Comparison of ENCODE assay signal across 8 cellular contexts in genomic region chr3:177195242-177195940, GRCh38. TPM values are rescaled to one million over a fixed set of nuclear protein-coding genes. Genes with fewer than 3 reads are reported as not detected.
DNase-seq lines count a peak whose midpoint lies in the region; ATAC-seq and TF ChIP-seq lines count a peak whose summit lies in the region.

No MANE protein-coding gene starts in this region.

- peak overlapping the region; percentile 58 for H2AFZ ChIP-seq in GM23248

- H3K27ac ChIP-seq in GM23248 (peak overlapping the region; percentile 82), RWPE2 (ENCODE audit: poor library complexity, severe bottlenecking) (peak overlapping the region; percentile 96)

- no peak for ATAC-seq in RWPE2 (ENCODE audit: low read depth)

- no peak for TF ChIP-seq CTCF in RWPE2 (IDR thresholded peaks at IDR 0.05; ENCODE audit: poor library complexity, severe bottlenecking)

- H3K4me3 ChIP-seq in GM23248 (peak overlapping the region; percentile 81), RWPE2 (ENCODE audit: severe bottlenecking) (peak overlapping the region; percentile 59), mucosa of stomach (ENCODE audit: low read length) (peak overlapping the region; percentile 65)

- H3K27me3 ChIP-seq in GM23248 (replicated peaks; ENCODE audit: insufficient read depth) (no peaks in the 10 kb centered on the region), RWPE2 (ENCODE audit: insufficient read depth, poor library complexity, severe bottlenecking) (no peaks in the 10 kb centered on the region), mucosa of stomach (ENCODE audit: control insufficient read depth, insufficient read depth, low read length) (no peaks in the 10 kb centered on the region)

- no peaks in the 10 kb centered on the region for H3K9me3 ChIP-seq in GM23248 (ENCODE audit: low read depth)
- no peaks in the 10 kb centered on the region for H3K9me3 ChIP-seq in RWPE2 (ENCODE audit: severe bottlenecking)
- H3K9me3 ChIP-seq in mucosa of stomach (ENCODE audit: control insufficient read depth, low read length): no peaks in the 10 kb centered on the region

- H3K36me3 ChIP-seq in GM23248 (ENCODE audit: low read depth) (no peaks in the 10 kb centered on the region), RWPE2 (ENCODE audit: low read depth) (peaks cover 11% of the 10 kb centered on the region), mucosa of stomach (ENCODE audit: control insufficient read depth, insufficient read depth, low read length) (no peaks in the 10 kb centered on the region)

- H3K79me2 ChIP-seq in GM23248 (ENCODE audit: insufficient read depth): peaks cover 63% of the 10 kb centered on the region

- H3K4me2 ChIP-seq in GM23248 (ENCODE audit: unreplicated experiment): peak overlapping the region; percentile 99

- H3K9me2 ChIP-seq in GM23248 (ENCODE audit: insufficient read depth): no peaks in the 10 kb centered on the region

- DNase-seq in ACHN (peak; percentile 34), GM23248 (peak; percentile 41), RWPE2 (ENCODE audit: low spot score) (no peak), dermis blood vessel endothelial cell (peak; percentile 44), NCI-H345 (lab: John Stamatoyannopoulos, UW) (no peak), GDM1 (lab: John Stamatoyannopoulos, UW) (no peak), LoVo (ENCODE audit: low spot score) (no peak)

- peaks cover 11% of the 10 kb centered on the region for H3F3A ChIP-seq in GM23248 (ENCODE audit: insufficient read depth)

- peak overlapping the region; percentile 93 for H3K9ac ChIP-seq in GM23248
- H3K9ac ChIP-seq in mucosa of stomach (ENCODE audit: low read length): peak overlapping the region; percentile 99

- peaks cover 4% of the 10 kb centered on the region; the same call in 1 of the 2 replicates for H4K20me1 ChIP-seq in GM23248 (ENCODE audit: insufficient read depth)

- in situ Hi-C loops in ACHN (cut with HindIII; ENCODE audit: low pct_ligation_motif_present, low pct_unique_long_range_greater_than_20kb, low sequenced_read_pairs) (no loop called here), GM23248 (cut with MboI) (loop anchor here (10.0 kb wide), 1 partner anchor 159 kb away; no protein-coding TSS in a partner anchor)

- 19 to 20% methylated on average over 7 to 8 of the region's 8 CpGs for WGBS in GM23248 (ENCODE audit: low coverage in 1 of 2, low lambda C conversion rate in 2 of 2, missing lambda C conversion rate in 2 of 2), 2 experiments

- H3K4me1 ChIP-seq in GM23248 (ENCODE audit: insufficient read depth) (peaks cover 25% of the 10 kb centered on the region), RWPE2 (ENCODE audit: insufficient read depth, poor library complexity, severe bottlenecking) (peaks cover 26% of the 10 kb centered on the region), mucosa of stomach (ENCODE audit: control insufficient read depth, insufficient read depth, low read length) (peaks cover 33% of the 10 kb centered on the region)

RNA-seq across cellular contexts. Expression of gene TBL1XR1, which starts 1.9 kb away (rescaled TPM):
- total RNA-seq in GM23248 (2014; rRNA removed; shearing (Covaris generic)): 62.3 and 87.2 TPM in 2 replicates
- polyA plus RNA-seq in GM23248 (2016; fragmentation: Nextera tagmentation; extraction: Ambion mirVana): 41.6 and 44.7 TPM in 2 replicates
- 117 and 144 TPM in 2 replicates for total RNA-seq in dermis blood vessel endothelial cell

Comparison
In these comparisons a context has a peak if more than half of its experiments do, and no peak if none do; other contexts are left out.
1. DNase-seq: peak in ACHN (single experiment), GM23248 (single experiment) and dermis blood vessel endothelial cell (single experiment); none in RWPE2 (single experiment), NCI-H345 (single experiment), GDM1 (single experiment) and LoVo (single experiment).
2. Peak in every context shown above with its lines, with median percentiles within 50 percentile points of each other: H3K4me3 ChIP-seq.